ENCODE assay signal across 1 cellular context in the genomic region with DNA sequence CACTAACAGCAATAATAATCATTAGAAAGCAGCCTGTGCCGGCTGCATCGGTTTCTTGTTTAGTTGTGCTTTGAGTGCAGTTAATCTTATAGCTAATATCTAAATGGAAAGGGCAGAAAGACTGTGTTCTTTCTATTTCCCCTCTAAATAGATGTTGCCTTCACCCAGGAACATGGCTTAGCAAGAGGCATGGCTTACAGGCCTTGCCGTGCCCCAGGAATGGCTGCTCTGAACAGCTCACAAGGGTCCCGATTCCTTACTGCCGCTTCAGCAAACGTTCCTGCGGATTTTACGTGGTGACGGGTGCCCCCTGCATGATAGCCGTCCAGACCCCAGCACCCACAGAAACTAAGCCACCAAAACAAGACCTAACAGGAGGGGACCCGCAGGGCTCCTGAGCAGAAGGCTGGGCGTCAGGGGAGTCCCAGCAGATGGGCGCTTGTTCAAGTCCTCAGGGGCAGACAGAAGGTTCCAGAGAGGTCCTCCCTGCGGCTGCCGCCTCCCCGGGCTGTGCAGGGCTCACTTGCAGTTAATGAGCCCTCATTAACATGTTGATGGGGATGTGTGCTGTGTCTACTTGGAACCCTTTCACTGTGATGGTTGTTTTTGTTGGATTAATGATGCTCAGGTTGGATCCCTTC.
TF ChIP-seq lines count a peak whose summit lies in the region.

No MANE protein-coding gene starts in this region.

TF ChIP-seq in GM23338, 12 proteins besides CTCF, POLR2A, EP300 and RAD21 (continued from another document):
- TF ChIP-seq, protein P1, sequence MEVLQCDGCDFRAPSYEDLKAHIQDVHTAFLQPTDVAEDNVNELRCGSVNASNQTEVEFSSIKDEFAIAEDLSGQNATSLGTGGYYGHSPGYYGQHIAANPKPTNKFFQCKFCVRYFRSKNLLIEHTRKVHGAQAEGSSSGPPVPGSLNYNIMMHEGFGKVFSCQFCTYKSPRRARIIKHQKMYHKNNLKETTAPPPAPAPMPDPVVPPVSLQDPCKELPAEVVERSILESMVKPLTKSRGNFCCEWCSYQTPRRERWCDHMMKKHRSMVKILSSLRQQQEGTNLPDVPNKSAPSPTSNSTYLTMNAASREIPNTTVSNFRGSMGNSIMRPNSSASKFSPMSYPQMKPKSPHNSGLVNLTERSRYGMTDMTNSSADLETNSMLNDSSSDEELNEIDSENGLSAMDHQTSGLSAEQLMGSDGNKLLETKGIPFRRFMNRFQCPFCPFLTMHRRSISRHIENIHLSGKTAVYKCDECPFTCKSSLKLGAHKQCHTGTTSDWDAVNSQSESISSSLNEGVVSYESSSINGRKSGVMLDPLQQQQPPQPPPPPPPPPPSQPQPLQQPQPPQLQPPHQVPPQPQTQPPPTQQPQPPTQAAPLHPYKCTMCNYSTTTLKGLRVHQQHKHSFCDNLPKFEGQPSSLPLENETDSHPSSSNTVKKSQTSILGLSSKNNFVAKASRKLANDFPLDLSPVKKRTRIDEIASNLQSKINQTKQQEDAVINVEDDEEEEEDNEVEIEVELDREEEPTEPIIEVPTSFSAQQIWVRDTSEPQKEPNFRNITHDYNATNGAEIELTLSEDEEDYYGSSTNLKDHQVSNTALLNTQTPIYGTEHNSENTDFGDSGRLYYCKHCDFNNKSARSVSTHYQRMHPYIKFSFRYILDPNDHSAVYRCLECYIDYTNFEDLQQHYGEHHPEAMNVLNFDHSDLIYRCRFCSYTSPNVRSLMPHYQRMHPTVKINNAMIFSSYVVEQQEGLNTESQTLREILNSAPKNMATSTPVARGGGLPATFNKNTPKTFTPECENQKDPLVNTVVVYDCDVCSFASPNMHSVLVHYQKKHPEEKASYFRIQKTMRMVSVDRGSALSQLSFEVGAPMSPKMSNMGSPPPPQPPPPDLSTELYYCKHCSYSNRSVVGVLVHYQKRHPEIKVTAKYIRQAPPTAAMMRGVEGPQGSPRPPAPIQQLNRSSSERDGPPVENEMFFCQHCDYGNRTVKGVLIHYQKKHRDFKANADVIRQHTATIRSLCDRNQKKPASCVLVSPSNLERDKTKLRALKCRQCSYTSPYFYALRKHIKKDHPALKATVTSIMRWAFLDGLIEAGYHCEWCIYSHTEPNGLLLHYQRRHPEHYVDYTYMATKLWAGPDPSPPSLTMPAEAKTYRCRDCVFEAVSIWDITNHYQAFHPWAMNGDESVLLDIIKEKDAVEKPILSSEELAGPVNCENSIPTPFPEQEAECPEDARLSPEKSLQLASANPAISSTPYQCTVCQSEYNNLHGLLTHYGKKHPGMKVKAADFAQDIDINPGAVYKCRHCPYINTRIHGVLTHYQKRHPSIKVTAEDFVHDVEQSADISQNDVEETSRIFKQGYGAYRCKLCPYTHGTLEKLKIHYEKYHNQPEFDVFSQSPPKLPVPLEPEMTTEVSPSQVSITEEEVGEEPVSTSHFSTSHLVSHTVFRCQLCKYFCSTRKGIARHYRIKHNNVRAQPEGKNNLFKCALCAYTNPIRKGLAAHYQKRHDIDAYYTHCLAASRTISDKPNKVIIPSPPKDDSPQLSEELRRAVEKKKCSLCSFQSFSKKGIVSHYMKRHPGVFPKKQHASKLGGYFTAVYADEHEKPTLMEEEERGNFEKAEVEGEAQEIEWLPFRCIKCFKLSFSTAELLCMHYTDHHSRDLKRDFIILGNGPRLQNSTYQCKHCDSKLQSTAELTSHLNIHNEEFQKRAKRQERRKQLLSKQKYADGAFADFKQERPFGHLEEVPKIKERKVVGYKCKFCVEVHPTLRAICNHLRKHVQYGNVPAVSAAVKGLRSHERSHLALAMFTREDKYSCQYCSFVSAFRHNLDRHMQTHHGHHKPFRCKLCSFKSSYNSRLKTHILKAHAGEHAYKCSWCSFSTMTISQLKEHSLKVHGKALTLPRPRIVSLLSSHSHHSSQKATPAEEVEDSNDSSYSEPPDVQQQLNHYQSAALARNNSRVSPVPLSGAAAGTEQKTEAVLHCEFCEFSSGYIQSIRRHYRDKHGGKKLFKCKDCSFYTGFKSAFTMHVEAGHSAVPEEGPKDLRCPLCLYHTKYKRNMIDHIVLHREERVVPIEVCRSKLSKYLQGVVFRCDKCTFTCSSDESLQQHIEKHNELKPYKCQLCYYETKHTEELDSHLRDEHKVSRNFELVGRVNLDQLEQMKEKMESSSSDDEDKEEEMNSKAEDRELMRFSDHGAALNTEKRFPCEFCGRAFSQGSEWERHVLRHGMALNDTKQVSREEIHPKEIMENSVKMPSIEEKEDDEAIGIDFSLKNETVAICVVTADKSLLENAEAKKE (CRISPR knock-in tag; IDR thresholded peaks at IDR 0.05) = no peak
